25 cellular contexts compared by ENCODE assay signal in the genomic region with DNA sequence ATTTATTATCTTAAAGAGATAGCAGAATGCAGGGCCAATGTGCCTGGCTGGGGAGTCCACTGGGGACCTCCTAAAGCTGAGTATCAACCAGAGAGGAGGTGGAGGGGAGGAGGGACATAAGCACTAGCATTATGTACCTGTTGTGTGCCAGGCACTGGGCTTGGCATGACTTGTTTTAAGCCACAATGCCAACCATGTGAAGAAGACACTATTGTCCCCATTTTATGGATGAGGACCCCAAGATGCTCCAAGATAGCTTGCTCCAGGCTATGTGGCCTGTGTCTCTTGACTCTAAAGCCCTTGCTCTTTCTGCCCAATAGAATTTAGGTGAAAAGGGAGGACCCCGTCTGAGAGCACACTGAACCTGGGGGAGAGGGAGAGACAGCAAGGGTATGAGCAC.
DNase-seq lines count a peak whose midpoint lies in the region; ATAC-seq, FAIRE-seq and TF ChIP-seq lines count a peak whose summit lies in the region.
"Had no signal": no experiment of that assay in that cellular context is flagged by ENCODE, and none has a peak within 500 bp of the region (broad histone marks: within the 10 kb centered on the region; RNA-seq: fewer than 3 reads in every experiment).

No MANE protein-coding gene starts in this region.

- FAIRE-seq in kidney (lab: Jason Lieb, UNC) = no peak
- FAIRE-seq: A204.1, G401.6, GM12892, GM19239, H54 had no signal

- H3K36me3 Mint-ChIP-seq in activated CD8-positive, alpha-beta memory T cell treated with anti-CD3 and anti-CD28 coated beads, Interleukin-2, amount 10 ng/mL, durations not matched to agents 7 days and 5 days = no peaks in the 10 kb centered on the region
- no peaks in the 10 kb centered on the region for H3K36me3 Mint-ChIP-seq in endodermal cell (ENCODE audit: low read depth)
- H3K36me3 Mint-ChIP-seq in type B pancreatic cell = no peaks in the 10 kb centered on the region
- H3K36me3 Mint-ChIP-seq: CD4-positive, CD25-positive, alpha-beta regulatory T cell; CD8-positive, alpha-beta T cell had no signal

- no peak for TF ChIP-seq CTCF in endodermal cell (conservative IDR thresholded peaks at IDR 0.05)
- no peak for TF ChIP-seq CTCF in type B pancreatic cell (conservative IDR thresholded peaks at IDR 0.05)
- TF ChIP-seq CTCF in kidney (IDR thresholded peaks at IDR 0.05; ENCODE audit: borderline replicate concordance, extremely low read depth, insufficient read depth) = no peak

- H3K9ac ChIP-seq in endodermal cell (ENCODE audit: extremely low read depth, low read length, poor library complexity, severe bottlenecking) (no peak overlapping the region), kidney (ENCODE audit: low read length in 2 of 2) (no peak overlapping the region)
- H3K9ac ChIP-seq: BLaER1 had no signal

- H3K9me3 ChIP-seq in endodermal cell (ENCODE audit: control insufficient read depth, low read length) (no peaks in the 10 kb centered on the region), kidney (ENCODE audit: control insufficient read depth in 1 of 2, low read length in 2 of 2) (peaks cover 0 to 4% of the 10 kb centered on the region in 2 donors)
- H3K9me3 ChIP-seq: BLaER1, Caco-2, HAP-1 had no signal

- intact Hi-C loops in kidney (cut with DNase I) = no loop called here

- H3K36me3 ChIP-seq in endodermal cell (ENCODE audit: control insufficient read depth, insufficient read depth, low read length) (no peaks in the 10 kb centered on the region), kidney (ENCODE audit: control insufficient read depth in 1 of 2, insufficient read depth in 2 of 2, low read length in 2 of 2) (no peaks in the 10 kb centered on the region)
- H3K36me3 ChIP-seq: BLaER1, HAP-1 had no signal

- DNase-seq in activated CD8-positive, alpha-beta memory T cell treated with anti-CD3 and anti-CD28 coated beads, Interleukin-2, amount 10 ng/mL, durations not matched to agents 7 days and 5 days = peak; percentile 12
- DNase-seq in activated CD8-positive, alpha-beta memory T cell treated with anti-CD3 and anti-CD28 coated beads, Interleukin-2, amount 50 U/mL, for 48 hours = no peak
- DNase-seq in endodermal cell (peak; percentile 24), mesenteric fat pad (ENCODE audit: low spot score) (peak; percentile 26), type B pancreatic cell (ENCODE audit: extremely low spot score, unreplicated experiment) (peak; percentile 11), kidney (no peak), amygdala (lab: John Stamatoyannopoulos, UW) (no peak), GOT3 (lab: John Stamatoyannopoulos, UW) (no peak)
- DNase-seq: Caco-2; CD4-positive, CD25-positive, alpha-beta regulatory T cell; DMS153; DND-41; HFFc6 had no signal

- H3K4me1 Mint-ChIP-seq in activated CD8-positive, alpha-beta memory T cell treated with anti-CD3 and anti-CD28 coated beads, Interleukin-2, amount 10 ng/mL, durations not matched to agents 7 days and 5 days = no peaks in the 10 kb centered on the region
- H3K4me1 Mint-ChIP-seq in endodermal cell (no peaks in the 10 kb centered on the region), type B pancreatic cell (ENCODE audit: unreplicated experiment) (peaks cover 14% of the 10 kb centered on the region)
- H3K4me1 Mint-ChIP-seq: B cell; CD4-positive, CD25-positive, alpha-beta regulatory T cell had no signal

- H3K27ac Mint-ChIP-seq in activated CD8-positive, alpha-beta memory T cell treated with anti-CD3 and anti-CD28 coated beads, Interleukin-2, amount 10 ng/mL, durations not matched to agents 7 days and 5 days = no peak overlapping the region
- H3K27ac Mint-ChIP-seq in endodermal cell = no peak overlapping the region
- H3K27ac Mint-ChIP-seq in type B pancreatic cell = no peak overlapping the region
- H3K27ac Mint-ChIP-seq: B cell; CD4-positive, CD25-positive, alpha-beta regulatory T cell; CD8-positive, alpha-beta T cell; GM23338; HFFc6 had no signal

- H3K4me3 ChIP-seq in endodermal cell (ENCODE audit: low read length) (no peak overlapping the region), kidney (ENCODE audit: low read length in 2 of 2) (no peak overlapping the region)
- H3K4me3 ChIP-seq: BLaER1, GM23338, HAP-1 had no signal

- H3K27ac ChIP-seq in endodermal cell (ENCODE audit: low read depth, low read length) (no peak overlapping the region), kidney (ENCODE audit: low read depth in 2 of 2, low read length in 2 of 2) (no peak overlapping the region)
- H3K27ac ChIP-seq: 22Rv1, BLaER1, C4-2B had no signal

- no peaks in the 10 kb centered on the region for H3K9me3 Mint-ChIP-seq in activated CD8-positive, alpha-beta memory T cell treated with anti-CD3 and anti-CD28 coated beads, Interleukin-2, amount 10 ng/mL, durations not matched to agents 7 days and 5 days (ENCODE audit: low read depth)
- H3K9me3 Mint-ChIP-seq in endodermal cell (no peaks in the 10 kb centered on the region), type B pancreatic cell (no peaks in the 10 kb centered on the region)
- H3K9me3 Mint-ChIP-seq: CD4-positive, CD25-positive, alpha-beta regulatory T cell; CD8-positive, alpha-beta T cell; GM23338; HFFc6 had no signal

- H3K27me3 ChIP-seq in endodermal cell (ENCODE audit: control insufficient read depth, insufficient read depth, low read length, poor library complexity, severe bottlenecking) = no peaks in the 10 kb centered on the region
- H3K27me3 ChIP-seq: BLaER1 had no signal

- peaks cover 7% of the 10 kb centered on the region for H3K27me3 Mint-ChIP-seq in activated CD8-positive, alpha-beta memory T cell treated with anti-CD3 and anti-CD28 coated beads, Interleukin-2, amount 10 ng/mL, durations not matched to agents 7 days and 5 days
- no peaks in the 10 kb centered on the region for H3K27me3 Mint-ChIP-seq in endodermal cell (ENCODE audit: insufficient read depth)
- H3K27me3 Mint-ChIP-seq in type B pancreatic cell = peaks cover 13% of the 10 kb centered on the region

- ATAC-seq in activated CD8-positive, alpha-beta memory T cell treated with anti-CD3 and anti-CD28 coated beads, Interleukin-2, amount 10 ng/mL, durations not matched to agents 7 days and 5 days = no peak
- ATAC-seq: CD8-positive, alpha-beta T cell had no signal

- WGBS in endodermal cell (ENCODE audit: insufficient coverage in 1 of 2, insufficient read length in 1 of 2), 2 experiments = 83% methylated on average over 1 of the region's 1 CpG

- CTCF ChIA-PET in activated CD8-positive, alpha-beta memory T cell treated with anti-CD3 and anti-CD28 coated beads, Interleukin-2, amount 10 ng/mL, durations not matched to agents 7 days and 5 days (lab: Charles Lee) = no interaction called here

- no peaks in the 10 kb centered on the region for H3K4me1 ChIP-seq in endodermal cell (ENCODE audit: control insufficient read depth, insufficient read depth, low read length)
- H3K4me1 ChIP-seq in kidney (ENCODE audit: control insufficient read depth in 1 of 2, insufficient read depth in 1 of 2, low read depth in 1 of 2, low read length in 2 of 2) = no peaks in the 10 kb centered on the region
- H3K4me1 ChIP-seq: Caco-2, HAP-1 had no signal

- H3K4me3 Mint-ChIP-seq in activated CD8-positive, alpha-beta memory T cell treated with anti-CD3 and anti-CD28 coated beads, Interleukin-2, amount 10 ng/mL, durations not matched to agents 7 days and 5 days = no peak overlapping the region
- no peak overlapping the region for H3K4me3 Mint-ChIP-seq in endodermal cell
- no peak overlapping the region for H3K4me3 Mint-ChIP-seq in type B pancreatic cell
- H3K4me3 Mint-ChIP-seq: B cell; CD4-positive, CD25-positive, alpha-beta regulatory T cell; CD8-positive, alpha-beta T cell; GM23338; HFFc6 had no signal

Comparison
In these comparisons a context has a peak if more than half of its experiments do, and no peak if none do; other contexts are left out.
1. DNase-seq: peak in activated CD8-positive, alpha-beta memory T cell treated with anti-CD3 and anti-CD28 coated beads, Interleukin-2, amount 10 ng/mL, durations not matched to agents 7 days and 5 days (single experiment), endodermal cell (single experiment), mesenteric fat pad (single experiment) and type B pancreatic cell (single experiment); none in activated CD8-positive, alpha-beta memory T cell treated with anti-CD3 and anti-CD28 coated beads, Interleukin-2, amount 50 U/mL, for 48 hours (single experiment), kidney (single experiment), amygdala (0 of 56) and GOT3 (single experiment).